9 cellular contexts compared by ENCODE assay signal in genomic region chr5:58582411-58583393, GRCh38. TPM values are rescaled to one million over a fixed set of nuclear protein-coding genes. Genes with fewer than 3 reads are reported as not detected.
DNase-seq lines count a peak whose midpoint lies in the region; ATAC-seq, FAIRE-seq and TF ChIP-seq lines count a peak whose summit lies in the region.
"Had no signal": no experiment of that assay in that cellular context is flagged by ENCODE, and none has a peak within 500 bp of the region (broad histone marks: within the 10 kb centered on the region; RNA-seq: fewer than 3 reads in every experiment).

Gene RAB3C (plus strand): TSS chr5:58583075. CDS start chr5:58583209, 134 bp downstream.

- H3K4me2 ChIP-seq in SK-N-SH = peak within 1 kb of the TSS; percentile 89

- TF ChIP-seq EP300 in SK-N-SH (IDR thresholded peaks at IDR 0.05; ENCODE audit: borderline replicate concordance in 1 of 2, low read depth in 1 of 2, low read length in 1 of 2) = no peak

- peak within 1 kb of the TSS; percentile 94 for H2AFZ ChIP-seq in SK-N-SH (ENCODE audit: low read depth)

- no peaks in the 10 kb centered on the region for H3K9me2 ChIP-seq in SK-N-SH

- peak; percentile 47 for FAIRE-seq in bronchial epithelial cell (lab: Jason Lieb, UNC)

- CTCF ChIA-PET in SK-N-SH (lab: Yijun Ruan, JAX) = interaction anchor here (0.8 to 3.0 kb wide), 5 partner anchors 42 to 271 kb away, joined by 3 to 10 read pairs (median 4); no protein-coding TSS in a partner anchor

- no peaks in the 10 kb centered on the region for H3K79me2 ChIP-seq in SK-N-SH (ENCODE audit: insufficient read depth)

- peak; percentile 17 to 48 for DNase-seq in activated CD4-positive, alpha-beta T cell treated with anti-CD3 and anti-CD28 coated beads for 24 hours (ENCODE audit: low read depth in 2 of 2)
- no peak for DNase-seq in activated CD4-positive, alpha-beta T cell treated with anti-CD3 and anti-CD28 coated beads, Interleukin-2, amount 50 U/mL, for 4 hours
- peak; percentile 92 for DNase-seq in NCI-H1092 treated with DMSO at 0.1 percent for 48 hours (lab: John Stamatoyannopoulos, UW)
- peak; percentile 89 for DNase-seq in SK-N-SH
- DNase-seq in bronchial epithelial cell (ENCODE audit: low read depth) = peak; percentile 92
- peak; percentile 78 for DNase-seq in retinal pigment epithelial cell (ENCODE audit: low read depth)

- no peaks in the 10 kb centered on the region for H4K20me1 ChIP-seq in SK-N-SH (ENCODE audit: insufficient read depth)

- POLR2A ChIA-PET in SK-N-SH (lab: Yijun Ruan, JAX) = interaction anchor here (0.5 to 2.0 kb wide), 8 partner anchors 47 to 1163 kb away, joined by 3 to 17 read pairs (median 4); no protein-coding TSS in a partner anchor

- WGBS in SK-N-SH (ENCODE audit: low lambda C conversion rate) = 1% methylated on average over 32 of the region's 62 CpGs

- H3K9me3 ChIP-seq in SK-N-SH (no peaks in the 10 kb centered on the region), iPS-15b (ENCODE audit: control insufficient read depth, insufficient read depth, low read length) (no peaks in the 10 kb centered on the region)

- H3K27me3 ChIP-seq in SK-N-SH (ENCODE audit: insufficient read depth) (0 out of 2 replicates have a peak, but pooled peaks cover 6% of the 10 kb centered on the region), bronchial epithelial cell (ENCODE audit: control insufficient read depth, insufficient read depth, low read length) (peaks cover 3% of the 10 kb centered on the region), iPS-15b (ENCODE audit: control insufficient read depth, insufficient read depth, low read length) (peaks cover 32% of the 10 kb centered on the region)

- peak within 1 kb of the TSS in 1 of 2 experiments; percentile 92; a peak in 2 of 4 replicates for H3K27ac ChIP-seq in SK-N-SH (ENCODE audit: low read depth in 2 of 2, low read length in 1 of 2)
- H3K27ac ChIP-seq: C4-2B had no signal

- H3K36me3 ChIP-seq in SK-N-SH (replicated peaks in 1 of 2; ENCODE audit: control insufficient read depth in 1 of 2, insufficient read depth in 2 of 2, low read length in 1 of 2) (no peaks in the 10 kb centered on the region), bronchial epithelial cell (ENCODE audit: control insufficient read depth, insufficient read depth, low read length) (no peaks in the 10 kb centered on the region), iPS-15b (ENCODE audit: control insufficient read depth, insufficient read depth, low read length) (no peaks in the 10 kb centered on the region)

- H3F3A ChIP-seq in SK-N-SH (replicated peaks; ENCODE audit: insufficient read depth) = no peaks in the 10 kb centered on the region

- H3K9ac ChIP-seq in SK-N-SH (no peak within 1 kb of the TSS), iPS-15b (ENCODE audit: low read depth, low read length) (peak within 1 kb of the TSS; percentile 68)

- H3K4me1 ChIP-seq in SK-N-SH (ENCODE audit: control insufficient read depth in 1 of 2, insufficient read depth in 2 of 2, low read depth in 1 of 2, low read length in 1 of 2) = peaks cover 0 to 3% of the 10 kb centered on the region in 2 experiments; a peak in 2 of 4 replicates
- H3K4me1 ChIP-seq in iPS-15b (ENCODE audit: control insufficient read depth, insufficient read depth, low read length) = no peaks in the 10 kb centered on the region

- no peak for TF ChIP-seq RAD21 in SK-N-SH (IDR thresholded peaks at IDR 0.05; ENCODE audit: low read length)

- ATAC-seq in HG02642 (IDR thresholded peaks at IDR 0.05; ENCODE audit: poor library complexity, unreplicated experiment) = peak; percentile 100

- TF ChIP-seq CTCF in SK-N-SH (IDR thresholded peaks at IDR 0.05) (no peak), bronchial epithelial cell (IDR thresholded peaks at IDR 0.05; ENCODE audit: insufficient read depth, low read length, severe bottlenecking) (no peak), retinal pigment epithelial cell (conservative IDR thresholded peaks at IDR 0.05; ENCODE audit: low read depth, low read length) (no peak)

- peak within 1 kb of the TSS; percentile 60 to 70 for H3K4me3 ChIP-seq in SK-N-SH (ENCODE audit: low read depth in 2 of 2, low read length in 1 of 2)
- H3K4me3 ChIP-seq in bronchial epithelial cell (ENCODE audit: low read depth, low read length) = peak within 1 kb of the TSS; percentile 47
- H3K4me3 ChIP-seq in iPS-15b (ENCODE audit: low read depth, low read length) = peak within 1 kb of the TSS; percentile 99
- H3K4me3 ChIP-seq in retinal pigment epithelial cell (ENCODE audit: low read length) = peak within 1 kb of the TSS; percentile 57

TF ChIP-seq in SK-N-SH, 30 proteins besides CTCF, POLR2A, EP300 and RAD21 (continues in another document):
- TF ChIP-seq MXI1 (IDR thresholded peaks at IDR 0.05; ENCODE audit: low read depth, low read length) (peak; percentile 92), ZBTB33 (IDR thresholded peaks at IDR 0.05; ENCODE audit: borderline replicate concordance, low read depth) (no peak), POLR2AphosphoS5 (IDR thresholded peaks at IDR 0.05; ENCODE audit: low read depth, low read length) (no peak), SMC3 (IDR thresholded peaks at IDR 0.05; ENCODE audit: low read depth, low read length) (no peak), RFX5 (IDR thresholded peaks at IDR 0.05; ENCODE audit: low read length) (no peak), JUND (IDR thresholded peaks at IDR 0.05) (no peak), RCOR1 (IDR thresholded peaks at IDR 0.05; ENCODE audit: low read length) (0 out of 2 replicates have a peak, but pooled peaks have one; percentile 25), TCF12 (IDR thresholded peaks at IDR 0.05) (no peak), USF1 (IDR thresholded peaks at IDR 0.05; ENCODE audit: borderline replicate concordance, low read depth) (no peak), TEAD4 (IDR thresholded peaks at IDR 0.05; ENCODE audit: borderline replicate concordance, insufficient read depth) (no peak), GABPA (IDR thresholded peaks at IDR 0.05; ENCODE audit: low read depth) (no peak), MEF2A (IDR thresholded peaks at IDR 0.05; ENCODE audit: borderline replicate concordance, low read depth) (no peak), GATA2 (CRISPR knock-in tag; IDR thresholded peaks at IDR 0.05) (no peak), ELF1 (IDR thresholded peaks at IDR 0.05) (no peak), FOXM1 (IDR thresholded peaks at IDR 0.05; ENCODE audit: low read depth) (no peak), FOSL2 (IDR thresholded peaks at IDR 0.05; ENCODE audit: borderline replicate concordance, low read depth) (no peak), CHD2 (IDR thresholded peaks at IDR 0.05; ENCODE audit: low read length, partially characterized antibody) (peak; percentile 74), SIN3A (IDR thresholded peaks at IDR 0.05; ENCODE audit: borderline replicate concordance, low read depth, low read length) (no peak), RXRA (IDR thresholded peaks at IDR 0.05; ENCODE audit: borderline replicate concordance, low read depth) (no peak), TAF1 (IDR thresholded peaks at IDR 0.05; ENCODE audit: borderline replicate concordance, low read depth, low read length) (no peak; the same call in 1 of the 2 replicates), YY1 (IDR thresholded peaks at IDR 0.05; ENCODE audit: low read depth) (no peak), MAX (IDR thresholded peaks at IDR 0.05; ENCODE audit: low read depth) (peak; percentile 33; the same call in 1 of the 2 replicates)

RNA-seq across cellular contexts. Expression of gene RAB3C, which starts in this region (rescaled TPM):
- polyA plus RNA-seq in SK-N-SH (2012; rRNA removed) = 0.03 and 0.49 TPM in 2 replicates
- 0.24 and 0.62 TPM in 2 replicates for polyA plus RNA-seq in SK-N-SH (2012; cell fraction: cytosol; rRNA removed)
- 0.06 and 0.08 TPM in 2 replicates for polyA plus RNA-seq in SK-N-SH (2012; cell fraction: nucleus; rRNA removed)
- total RNA-seq in bronchial epithelial cell = not detected in 2 replicates

Comparison
In these comparisons a context has a peak if more than half of its experiments do, and no peak if none do; other contexts are left out.
1. DNase-seq: peak in activated CD4-positive, alpha-beta T cell treated with anti-CD3 and anti-CD28 coated beads for 24 hours (2 of 2), NCI-H1092 treated with DMSO at 0.1 percent for 48 hours (single experiment) and retinal pigment epithelial cell (single experiment); none in activated CD4-positive, alpha-beta T cell treated with anti-CD3 and anti-CD28 coated beads, Interleukin-2, amount 50 U/mL, for 4 hours (0 of 2).
2. Peak in DNase-seq, H3K4me3 ChIP-seq and H3K4me2 ChIP-seq in SK-N-SH; RNA of the gene not detected or under 1 TPM.
3. Peak in DNase-seq and H3K4me3 ChIP-seq in bronchial epithelial cell; RNA of the gene not detected or under 1 TPM.
4. H3K4me3 ChIP-seq: peak in every context shown above with its lines; median percentile 99 in iPS-15b; 65 in SK-N-SH; 57 in retinal pigment epithelial cell; 47 in bronchial epithelial cell.